Comparison of ENCODE assay signal across 11 cellular contexts in genomic region chr9:134364391-134365114, GRCh38. TPM values are rescaled to one million over a fixed set of nuclear protein-coding genes. Genes with fewer than 3 reads are reported as not detected.
DNase-seq lines count a peak whose midpoint lies in the region; ATAC-seq and TF ChIP-seq lines count a peak whose summit lies in the region.
"Had no signal": no experiment of that assay in that cellular context is flagged by ENCODE, and none has a peak within 500 bp of the region (broad histone marks: within the 10 kb centered on the region; RNA-seq: fewer than 3 reads in every experiment).

No MANE protein-coding gene starts in this region.

- no peak overlapping the region for H2BK120ac ChIP-seq in IMR-90 (ENCODE audit: low read depth, low read length)

- H3K27me3 ChIP-seq in heart left ventricle (no peaks in the 10 kb centered on the region), IMR-90 (ENCODE audit: control insufficient read depth, insufficient read depth, low read length) (no peaks in the 10 kb centered on the region), esophagus squamous epithelium (no peaks in the 10 kb centered on the region), subcutaneous abdominal adipose tissue (ENCODE audit: control insufficient read depth in 5 of 5, insufficient read depth in 4 of 5, low read length in 5 of 5) (no peaks in the 10 kb centered on the region)

- POLR2A ChIA-PET in IMR-90 (lab: Charles Lee; ENCODE audit: unreplicated experiment), result no interaction called here

- peaks cover 100% of the 10 kb centered on the region for H4K20me1 ChIP-seq in IMR-90 (ENCODE audit: insufficient read depth, low read length)

- H3K4ac ChIP-seq in IMR-90 (ENCODE audit: low read depth, low read length), result no peak overlapping the region

- H3K9ac ChIP-seq in IMR-90 (ENCODE audit: low read depth, low read length) (no peak overlapping the region), subcutaneous abdominal adipose tissue (ENCODE audit: low read length in 5 of 5) (no peak overlapping the region)

- no peak overlapping the region for H3K23ac ChIP-seq in IMR-90 (ENCODE audit: low read depth, low read length)

- DNase-seq in heart left ventricle (no peak), left ventricle myocardium superior (no peak), IMR-90 (no peak), esophagus squamous epithelium (lab: John Stamatoyannopoulos, UW) (no peak), NCI-H2081 treated with DMSO at 0.1 percent for 48 hours (lab: John Stamatoyannopoulos, UW) (no peak), cerebellum (ENCODE audit: low spot score) (no peak)
- DNase-seq: erythroblast; naive thymus-derived CD8-positive, alpha-beta T cell; NCI-H1436 treated with DMSO at 0.1 percent for 48 hours had no signal

- no peak overlapping the region for H2AK5ac ChIP-seq in IMR-90 (ENCODE audit: low read depth, low read length)

- H4K5ac ChIP-seq in IMR-90 (ENCODE audit: low read depth, low read length), result no peak overlapping the region

- peak overlapping the region in 7 of 12 donors; percentile 11 to 88 (median 79) for H3K27ac ChIP-seq in heart left ventricle
- no peak overlapping the region for H3K27ac ChIP-seq in IMR-90 (ENCODE audit: insufficient read depth, low read length)
- peak overlapping the region; percentile 10 to 94 (median 92) for H3K27ac ChIP-seq in esophagus squamous epithelium
- peak overlapping the region; percentile 67 for H3K27ac ChIP-seq in subcutaneous abdominal adipose tissue (ENCODE audit: low read depth, low read length)

- peaks cover 10 to 92% (median 67%) of the 10 kb centered on the region in 12 donors for H3K4me1 ChIP-seq in heart left ventricle
- H3K4me1 ChIP-seq in IMR-90 (ENCODE audit: control insufficient read depth, insufficient read depth, low read length), result peaks cover 17% of the 10 kb centered on the region
- peaks cover 74 to 96% (median 79%) of the 10 kb centered on the region in 3 donors for H3K4me1 ChIP-seq in esophagus squamous epithelium
- peaks cover 8 to 96% (median 87%) of the 10 kb centered on the region in 5 donors for H3K4me1 ChIP-seq in subcutaneous abdominal adipose tissue (ENCODE audit: control insufficient read depth in 5 of 5, insufficient read depth in 5 of 5, low read length in 5 of 5)

- no peaks in the 10 kb centered on the region for H3K9me3 ChIP-seq in heart left ventricle
- no peaks in the 10 kb centered on the region for H3K9me3 ChIP-seq in IMR-90 (ENCODE audit: control insufficient read depth, insufficient read depth, low read length)
- no peaks in the 10 kb centered on the region for H3K9me3 ChIP-seq in esophagus squamous epithelium
- H3K9me3 ChIP-seq in subcutaneous abdominal adipose tissue (ENCODE audit: control insufficient read depth in 5 of 5, low read length in 5 of 5), result no peaks in the 10 kb centered on the region

- no peaks in the 10 kb centered on the region for H3K36me3 ChIP-seq in heart left ventricle
- H3K36me3 ChIP-seq in IMR-90 (ENCODE audit: control insufficient read depth, insufficient read depth, low read length), result no peaks in the 10 kb centered on the region
- no peaks in the 10 kb centered on the region for H3K36me3 ChIP-seq in esophagus squamous epithelium
- H3K36me3 ChIP-seq in subcutaneous abdominal adipose tissue (ENCODE audit: control insufficient read depth in 5 of 5, insufficient read depth in 5 of 5, low read length in 5 of 5), result no peaks in the 10 kb centered on the region

- no peak overlapping the region for H3K14ac ChIP-seq in IMR-90 (replicated peaks; ENCODE audit: low read depth, low read length)

- peaks cover 18 to 92% of the 10 kb centered on the region in 2 experiments for H3K79me1 ChIP-seq in IMR-90 (ENCODE audit: low read depth in 1 of 2, low read length in 2 of 2)

- no peak overlapping the region for H4K8ac ChIP-seq in IMR-90 (ENCODE audit: low read depth in 2 of 2, low read length in 2 of 2)

- no peak overlapping the region for H2BK20ac ChIP-seq in IMR-90 (ENCODE audit: low read depth, low read length)

- no peak for TF ChIP-seq RAD21 in IMR-90 (IDR thresholded peaks at IDR 0.05; ENCODE audit: low read length)

- H3K4me2 ChIP-seq in IMR-90 (ENCODE audit: low read depth, low read length), result no peak overlapping the region

- peaks cover 20% of the 10 kb centered on the region for H3K9me1 ChIP-seq in IMR-90 (ENCODE audit: insufficient read depth, low read length)

- ATAC-seq in heart left ventricle (no peak), left ventricle myocardium superior (no peak), IMR-90 (ENCODE audit: low read depth) (no peak), GM19467 (IDR thresholded peaks at IDR 0.05; ENCODE audit: unreplicated experiment) (no peak)

- dilution Hi-C loops in IMR-90 (cut with HindIII; ENCODE audit: low sequenced_read_pairs, unreplicated experiment), result no loop called here

- H4K91ac ChIP-seq in IMR-90 (ENCODE audit: insufficient read depth, low read depth, low read length), result no peak overlapping the region

- intact Hi-C loops in heart left ventricle (cut with DNase I) (loop anchor here in 5 of 10 donors (2.0 to 5.0 kb wide), 5 partner anchors 37 to 68 kb away; partner anchors contain the start of gene RXRA (in 2 of the 5)), left ventricle myocardium superior (cut with micrococcal nuclease) (no loop called here), IMR-90 (cut with micrococcal nuclease) (no loop called here), esophagus squamous epithelium (cut with DNase I) (loop anchor here (10.0 kb wide), 1 partner anchor 70 kb away; no protein-coding TSS in a partner anchor)

- no TSS peak for BruUV-seq in IMR-90 (replicated peaks; lab: Mats Ljungman, UMichigan)

- 63 to 84% (median 78%) methylated on average over 5 to 13 of the region's 13 CpGs for WGBS in heart left ventricle, 4 donors
- 84% methylated on average over 2 of the region's 13 CpGs; no CpG with 5 or more reads in 1 of the 2 experiments for WGBS in IMR-90 (ENCODE audit: extremely low coverage in 2 of 2, insufficient read length in 1 of 2), 2 experiments
- WGBS in esophagus squamous epithelium, 2 donors, result 80 to 100% methylated on average over 1 of the region's 13 CpGs

- CTCF ChIA-PET in IMR-90 (lab: Yijun Ruan, JAX), result no interaction called here

- no peak overlapping the region for H2BK5ac ChIP-seq in IMR-90 (ENCODE audit: low read depth, low read length, poor library complexity, severe bottlenecking)

- H3K56ac ChIP-seq in IMR-90 (ENCODE audit: extremely low read depth, insufficient read depth, low read length), result no peak overlapping the region

- peak overlapping the region; percentile 42 for H2AK9ac ChIP-seq in IMR-90 (replicated peaks; ENCODE audit: low read depth, low read length, poor library complexity)

- H3K4me3 ChIP-seq in heart left ventricle (no peak overlapping the region), IMR-90 (ENCODE audit: insufficient read depth, low read depth, low read length) (no peak overlapping the region), esophagus squamous epithelium (no peak overlapping the region), subcutaneous abdominal adipose tissue (ENCODE audit: low read depth in 1 of 5, low read length in 5 of 5) (no peak overlapping the region)

- in situ Hi-C loops in IMR-90 (cut with MboI; ENCODE audit: low sequenced_read_pairs), result no loop called here

- peak in 7 of 12 donors; percentile 13 to 32 (median 19) for TF ChIP-seq CTCF in heart left ventricle (IDR thresholded peaks at IDR 0.05)
- TF ChIP-seq CTCF in IMR-90 (conservative IDR thresholded peaks at IDR 0.05; ENCODE audit: low read depth, low read length), result 0 out of 2 replicates have a peak, but pooled peaks have one; percentile 7
- peak in 3 of 6 experiments; percentile 6 to 26 (median 10) for TF ChIP-seq CTCF in esophagus squamous epithelium (IDR thresholded peaks at IDR 0.05)

- no peak overlapping the region for H2BK15ac ChIP-seq in IMR-90 (ENCODE audit: low read depth, low read length)

- H2AFZ ChIP-seq in IMR-90 (replicated peaks; ENCODE audit: low read length, poor library complexity), result peak overlapping the region; percentile 67

- TF ChIP-seq POLR2A in heart left ventricle (IDR thresholded peaks at IDR 0.05) (no peak), IMR-90 (IDR thresholded peaks at IDR 0.05; ENCODE audit: low read depth, low read length) (no peak), esophagus squamous epithelium (IDR thresholded peaks at IDR 0.05) (no peak)

- no peak overlapping the region for H3K18ac ChIP-seq in IMR-90 (ENCODE audit: low read depth, low read length)

TF ChIP-seq in IMR-90, 13 proteins besides CTCF, POLR2A, EP300 and RAD21 (continues in another document):
- TF ChIP-seq USF2 (IDR thresholded peaks at IDR 0.05; ENCODE audit: low read depth, low read length) (no peak), RFX5 (IDR thresholded peaks at IDR 0.05; ENCODE audit: low read depth, low read length) (no peak), MAZ (IDR thresholded peaks at IDR 0.05; ENCODE audit: borderline replicate concordance, low read depth, low read length) (no peak), FOS (IDR thresholded peaks at IDR 0.05; ENCODE audit: low read depth, low read length) (no peak), CHD1 (IDR thresholded peaks at IDR 0.05; ENCODE audit: low read depth, low read length) (no peak), MXI1 (IDR thresholded peaks at IDR 0.05; ENCODE audit: borderline replicate concordance, low read depth, low read length) (no peak), BHLHE40 (IDR thresholded peaks at IDR 0.05; ENCODE audit: low read depth, low read length) (no peak), CEBPB (IDR thresholded peaks at IDR 0.05; ENCODE audit: low read depth, low read length) (no peak), NFE2L2 (IDR thresholded peaks at IDR 0.05; ENCODE audit: low read depth, low read length) (no peak), RCOR1 (IDR thresholded peaks at IDR 0.05; ENCODE audit: insufficient replicate concordance, low read length) (no peak)

RNA-seq across cellular contexts. Expression of gene RXRA, which starts 38.3 kb away (rescaled TPM):
- 10 to 100 TPM; 45.5 to 87.9 (median 52.9) TPM for total RNA-seq in heart left ventricle
- 10 to 100 TPM; 54.9 to 55.8 TPM for polyA plus RNA-seq in heart left ventricle
- 90.8 TPM for total RNA-seq in left ventricle myocardium superior
- 7.5 and 8.1 TPM in 2 replicates for total RNA-seq in IMR-90 (2012; rRNA removed)
- polyA plus RNA-seq in IMR-90 (2012; rRNA removed), result 17.9 and 19.0 TPM in 2 replicates
- 7.8 and 17.6 TPM in 2 replicates for polyA plus RNA-seq in IMR-90 (2012; cell fraction: cytosol; rRNA removed)
- 11.2 and 21.7 TPM in 2 replicates for polyA plus RNA-seq in IMR-90 (2012; cell fraction: nucleus; rRNA removed; ENCODE audit: low replicate concordance)
- total RNA-seq in esophagus squamous epithelium, result 10 to 100 TPM; 41.8 to 83.1 (median 50.4) TPM
- total RNA-seq in cerebellum, result 5.7 TPM
